8 cellular contexts compared by ENCODE assay signal in genomic region chr10:132331956-132332749, GRCh38. TPM values are rescaled to one million over a fixed set of nuclear protein-coding genes. Genes with fewer than 3 reads are reported as not detected.
DNase-seq lines count a peak whose midpoint lies in the region; ATAC-seq and TF ChIP-seq lines count a peak whose summit lies in the region.

LRRC27 (plus strand) TSS chr10:132332193; CDS start chr10:132333525, 1,332 bp downstream.

- H3K9me3 Mint-ChIP-seq in CD4-positive, alpha-beta T cell, result no peaks in the 10 kb centered on the region
- peaks cover 3% of the 10 kb centered on the region for H3K9me3 Mint-ChIP-seq in activated CD4-positive, alpha-beta memory T cell treated with anti-CD3 and anti-CD28 coated beads for 36 hours

- POLR2A ChIA-PET in CD4-positive, alpha-beta T cell (lab: Charles Lee), result interaction anchor here (0.9 kb wide), 1 partner anchor 65 kb away, joined by 4 read pairs; the partner anchor contains the start of gene PWWP2B
- POLR2A ChIA-PET in activated CD4-positive, alpha-beta memory T cell treated with anti-CD3 and anti-CD28 coated beads for 36 hours (lab: Charles Lee), result no interaction called here

- H3K27me3 ChIP-seq in CD4-positive, alpha-beta T cell (ENCODE audit: control insufficient read depth, insufficient read depth, low read length), result no peaks in the 10 kb centered on the region
- no peaks in the 10 kb centered on the region for H3K27me3 ChIP-seq in dorsolateral prefrontal cortex

- no peaks in the 10 kb centered on the region for H3K9me3 ChIP-seq in CD4-positive, alpha-beta T cell (ENCODE audit: control insufficient read depth, low read length)

- peaks cover 75% of the 10 kb centered on the region for H3K4me1 Mint-ChIP-seq in CD4-positive, alpha-beta T cell (ENCODE audit: low read depth)
- peaks cover 48% of the 10 kb centered on the region for H3K4me1 Mint-ChIP-seq in activated CD4-positive, alpha-beta memory T cell treated with anti-CD3 and anti-CD28 coated beads for 36 hours (ENCODE audit: low read depth)

- peak; percentile 86 for ATAC-seq in CD4-positive, alpha-beta T cell (ENCODE audit: poor library complexity)
- peak; percentile 85 for ATAC-seq in GM19455 (IDR thresholded peaks at IDR 0.05; ENCODE audit: unreplicated experiment)
- ATAC-seq in HG03575 (IDR thresholded peaks at IDR 0.05; ENCODE audit: extremely low read depth, insufficient number of reproducible peaks, low FRiP score, unreplicated experiment), result peak; percentile 26

- peak within 1 kb of the TSS; percentile 84 for H3K27ac Mint-ChIP-seq in CD4-positive, alpha-beta T cell
- H3K27ac Mint-ChIP-seq in activated CD4-positive, alpha-beta memory T cell treated with anti-CD3 and anti-CD28 coated beads for 36 hours, result peak within 1 kb of the TSS; percentile 91

- peaks cover 30% of the 10 kb centered on the region for H3K36me3 Mint-ChIP-seq in CD4-positive, alpha-beta T cell (ENCODE audit: low read depth)
- H3K36me3 Mint-ChIP-seq in activated CD4-positive, alpha-beta memory T cell treated with anti-CD3 and anti-CD28 coated beads for 36 hours, result peaks cover 28% of the 10 kb centered on the region

- intact Hi-C loops in CD4-positive, alpha-beta T cell (cut with DNase I, micrococcal nuclease), result loop anchor here (1.0 to 5.0 kb wide), 8 partner anchors 24 to 430 kb away; partner anchors contain the start of genes INPP5A (in 2 of the 2), BNIP3 (in 1 of the 2), PPP2R2D (in 1 of the 2) and PWWP2B (in 1 of the 2)
- intact Hi-C loops in activated CD4-positive, alpha-beta memory T cell treated with anti-CD3 and anti-CD28 coated beads for 36 hours (cut with micrococcal nuclease), result loop anchor here (1.0 to 5.0 kb wide), 7 partner anchors 24 to 977 kb away; partner anchors contain the start of genes INPP5A, PPP2R2D, PWWP2B and TUBGCP2
- intact Hi-C loops in dorsolateral prefrontal cortex (cut with DNase I), result loop anchor here (2.0 kb wide), 2 partner anchors 23 to 25 kb away; partner anchors contain the start of gene STK32C (in 1 of the 2)
- intact Hi-C loops in lower leg skin (cut with DNase I; ENCODE audit: low total_unique reads), result no loop called here

- peak within 1 kb of the TSS; percentile 95 for H3K4me3 Mint-ChIP-seq in CD4-positive, alpha-beta T cell
- H3K4me3 Mint-ChIP-seq in activated CD4-positive, alpha-beta memory T cell treated with anti-CD3 and anti-CD28 coated beads for 36 hours, result peak within 1 kb of the TSS; percentile 90

- CTCF ChIA-PET in CD4-positive, alpha-beta T cell (lab: Charles Lee), result no interaction called here
- CTCF ChIA-PET in activated CD4-positive, alpha-beta memory T cell treated with anti-CD3 and anti-CD28 coated beads for 36 hours (lab: Charles Lee), result no interaction called here

- WGBS in lower leg skin, 2 donors, result 3 to 14% methylated on average over 11 to 27 of the region's 71 CpGs

- TF ChIP-seq CTCF in CD4-positive, alpha-beta T cell (IDR thresholded peaks at IDR 0.05), result no peak
- peak in 11 of 56 donors; percentile 6 to 29 (median 17) for TF ChIP-seq CTCF in dorsolateral prefrontal cortex (IDR thresholded peaks at IDR 0.05 in 54 of 56, conservative IDR thresholded peaks at IDR 0.05 in 2 of 56; ENCODE audit: low read depth in 1 of 56, partially characterized antibody in 56 of 56)
- TF ChIP-seq CTCF in lower leg skin (IDR thresholded peaks at IDR 0.05), result no peak

- no peaks in the 10 kb centered on the region for H3K27me3 Mint-ChIP-seq in CD4-positive, alpha-beta T cell
- H3K27me3 Mint-ChIP-seq in activated CD4-positive, alpha-beta memory T cell treated with anti-CD3 and anti-CD28 coated beads for 36 hours, result peaks cover 1% of the 10 kb centered on the region

- DNase-seq in CD4-positive, alpha-beta T cell, result peak; percentile 99 to 100 (median 100)
- peak; percentile 86 for DNase-seq in NCI-H774 (lab: John Stamatoyannopoulos, UW)
- DNase-seq in activated CD4-positive, alpha-beta memory T cell treated with anti-CD3 and anti-CD28 coated beads for 36 hours, result peak; percentile 99
- peak; percentile 90 to 97 (median 94) for DNase-seq in dorsolateral prefrontal cortex
- DNase-seq in lower leg skin (ENCODE audit: low spot score in 2 of 2), result peak; percentile 97 to 100
- DNase-seq in stimulated activated CD4-positive, alpha-beta T cell treated with anti-CD3 and anti-CD28 coated beads, Interleukin-4, amount 100 ng/mL, for 24 hours, result peak; percentile 98

- H3K4me3 ChIP-seq in dorsolateral prefrontal cortex (peak within 1 kb of the TSS; percentile 63 to 99 (median 91)), lower leg skin (ENCODE audit: low read depth, poor library complexity, severe bottlenecking) (peak within 1 kb of the TSS; percentile 73)

- TF ChIP-seq POLR2A in lower leg skin (IDR thresholded peaks at IDR 0.05), result no peak

- peak within 1 kb of the TSS; percentile 62 for H3K27ac ChIP-seq in CD4-positive, alpha-beta T cell (ENCODE audit: low read depth, low read length)
- peak within 1 kb of the TSS in 58 of 59 donors; percentile 5 to 92 (median 84) for H3K27ac ChIP-seq in dorsolateral prefrontal cortex

RNA-seq across cellular contexts. Expression of gene LRRC27, which starts in this region (rescaled TPM):
- total RNA-seq in CD4-positive, alpha-beta T cell, result 1 to 10 TPM; 2.4 to 2.8 TPM
- 1 to 10 TPM; 2.5 to 2.8 TPM for total RNA-seq in activated CD4-positive, alpha-beta memory T cell treated with anti-CD3 and anti-CD28 coated beads for 36 hours
- total RNA-seq in dorsolateral prefrontal cortex (10 to 100 TPM; 14.0 to 36.4 (median 25.3) TPM), lower leg skin (10 to 100 TPM in 1 of 4 donors, 1 to 10 TPM in 3; 3.1 to 11.3 (median 8.5) TPM)

Comparison
In these comparisons a context has a peak if more than half of its experiments do, and no peak if none do; other contexts are left out.
1. Peak in every context shown above with its lines: DNase-seq, ATAC-seq, H3K4me3 ChIP-seq and H3K27ac ChIP-seq.
2. ATAC-seq: peak in every context shown above with its lines; median percentile 86 in CD4-positive, alpha-beta T cell; 85 in GM19455; 26 in HG03575.